In the genomic region with DNA sequence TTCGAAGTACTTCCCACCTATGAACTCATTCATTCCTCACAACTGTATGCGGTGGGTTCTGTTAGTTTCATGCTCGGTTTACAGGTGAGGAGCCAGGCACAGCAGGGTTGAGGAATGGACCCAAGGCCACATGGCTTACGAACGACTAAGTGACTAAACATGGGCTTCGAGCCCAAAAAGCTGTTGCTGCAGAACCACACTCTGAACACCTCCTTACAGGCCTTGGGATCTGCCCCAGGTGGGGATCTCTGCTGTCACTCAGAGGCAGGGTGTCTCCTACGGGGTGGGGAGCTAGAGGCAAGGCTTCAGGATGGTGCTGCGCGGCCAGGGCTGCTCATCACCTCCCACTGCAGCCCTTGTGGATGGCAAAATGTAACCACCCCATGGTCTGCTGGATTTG, we compare ENCODE assay signal across 28 cellular contexts.
"Had no signal": no experiment of that assay in that cellular context is flagged by ENCODE, and none has a peak within 500 bp of the region (broad histone marks: within the 10 kb centered on the region; RNA-seq: fewer than 3 reads in every experiment).

No MANE protein-coding gene starts in this region.

- H3K4me1 Mint-ChIP-seq: activated CD4-positive, alpha-beta T cell treated with anti-CD3 and anti-CD28 coated beads, Interleukin-2, amount 10 ng/mL, durations not matched to agents 24 days and 14 days; activated naive CD8-positive, alpha-beta T cell treated with anti-CD3 and anti-CD28 coated beads, Interleukin-2, amount 10 ng/mL, durations not matched to agents 7 days and 5 days had no signal

- H3K9me3 Mint-ChIP-seq: activated CD4-positive, alpha-beta T cell treated with anti-CD3 and anti-CD28 coated beads, Interleukin-2, amount 10 ng/mL, durations not matched to agents 24 days and 14 days; activated CD8-positive, alpha-beta T cell treated with anti-CD3 and anti-CD28 coated beads for 36 hours; activated naive CD4-positive, alpha-beta T cell treated with anti-CD3 and anti-CD28 coated beads, Interleukin-2, amount 50 U/mL, for 24 hours; activated naive CD8-positive, alpha-beta T cell treated with anti-CD3 and anti-CD28 coated beads, Interleukin-2, amount 10 ng/mL, durations not matched to agents 7 days and 5 days; activated T-cell treated with anti-CD3 and anti-CD28 coated beads, Interleukin-2, amount 50 U/mL, for 4 hours; central memory CD8-positive, alpha-beta T cell; T-helper 1 cell treated with Interleukin-12 subunit alpha and Interleukin-12 subunit beta and Interleukin-4 antibody, amounts not matched to agents 30 μg/mL and 1 μg/mL, for 36 hours; T-helper 2 cell treated with Interferon-gamma antibody and Interleukin-4, amounts not matched to agents 5 μg/mL and 100 μg/mL, for 36 hours had no signal

- H3K27ac Mint-ChIP-seq: activated CD4-positive, alpha-beta T cell treated with anti-CD3 and anti-CD28 coated beads, Interleukin-2, amount 10 ng/mL, durations not matched to agents 24 days and 14 days; activated CD8-positive, alpha-beta T cell treated with anti-CD3 and anti-CD28 coated beads for 36 hours; activated naive CD4-positive, alpha-beta T cell treated with anti-CD3 and anti-CD28 coated beads, Interleukin-2, amount 50 U/mL, for 24 hours; activated naive CD8-positive, alpha-beta T cell treated with anti-CD3 and anti-CD28 coated beads, Interleukin-2, amount 10 ng/mL, durations not matched to agents 7 days and 5 days; T-helper 1 cell treated with Interleukin-12 subunit alpha and Interleukin-12 subunit beta and Interleukin-4 antibody, amounts not matched to agents 30 μg/mL and 1 μg/mL, for 36 hours; T-helper 2 cell treated with Interferon-gamma antibody and Interleukin-4, amounts not matched to agents 5 μg/mL and 100 μg/mL, for 36 hours had no signal

- H3K9me3 ChIP-seq: ascending aorta, Peyer's patch, SJSA1, SK-N-SH had no signal

- H3K27me3 ChIP-seq: ascending aorta, cardiac muscle cell, Peyer's patch, SJSA1 had no signal

- H3K27ac ChIP-seq: ascending aorta, cardiac muscle cell, Peyer's patch, SJSA1 had no signal

- DNase-seq: activated CD4-positive, alpha-beta T cell treated with anti-CD3 and anti-CD28 coated beads, Interleukin-2, amount 10 ng/mL, durations not matched to agents 24 days and 14 days; activated CD4-positive, alpha-beta T cell treated with anti-CD3 and anti-CD28 coated beads, Interleukin-2, amount 50 U/mL, for 4 hours; activated CD8-positive, alpha-beta T cell treated with anti-CD3 and anti-CD28 coated beads for 36 hours; activated effector memory CD4-positive, alpha-beta T cell treated with Interleukin-2 at 50 U/mL for 16 hours; activated naive CD4-positive, alpha-beta T cell; activated naive CD8-positive, alpha-beta T cell treated with anti-CD3 and anti-CD28 coated beads, Interleukin-2, amount 10 ng/mL, durations not matched to agents 7 days and 5 days; activated T-cell treated with anti-CD3 and anti-CD28 coated beads for 4 hours; activated T-cell treated with anti-CD3 and anti-CD28 coated beads, Interleukin-2, amount 50 U/mL, for 4 hours; amygdala; Karpas-422; KBM-7; NCI-H1694 treated with DMSO at 0.1 percent for 48 hours; NCI-H2029; NCI-H2107; NCI-H2171; NCI-H510A; NCI-H526; PC-3; Peyer's patch; RPMI8226; SK-N-SH had no signal

- H3K27me3 Mint-ChIP-seq: activated CD8-positive, alpha-beta T cell treated with anti-CD3 and anti-CD28 coated beads for 36 hours; activated naive CD4-positive, alpha-beta T cell treated with anti-CD3 and anti-CD28 coated beads, Interleukin-2, amount 50 U/mL, for 24 hours; activated naive CD8-positive, alpha-beta T cell treated with anti-CD3 and anti-CD28 coated beads, Interleukin-2, amount 10 ng/mL, durations not matched to agents 7 days and 5 days; central memory CD8-positive, alpha-beta T cell had no signal

- H3K36me3 ChIP-seq: cardiac muscle cell had no signal

- H3K4me2 ChIP-seq: SK-N-SH had no signal

- H3K4me1 ChIP-seq: ascending aorta, Peyer's patch, SJSA1 had no signal

- ATAC-seq: activated CD8-positive, alpha-beta T cell treated with anti-CD3 and anti-CD28 coated beads for 36 hours; activated T-cell treated with anti-CD3 and anti-CD28 coated beads, Interleukin-2, amount 50 U/mL, for 4 hours; PC-3 had no signal

- H3K4me3 ChIP-seq: ascending aorta, cardiac muscle cell, Peyer's patch, SJSA1 had no signal

- H3K4me3 Mint-ChIP-seq: activated CD4-positive, alpha-beta T cell treated with anti-CD3 and anti-CD28 coated beads, Interleukin-2, amount 10 ng/mL, durations not matched to agents 24 days and 14 days; activated CD8-positive, alpha-beta T cell treated with anti-CD3 and anti-CD28 coated beads for 36 hours; activated naive CD4-positive, alpha-beta T cell treated with anti-CD3 and anti-CD28 coated beads, Interleukin-2, amount 50 U/mL, for 24 hours; activated naive CD8-positive, alpha-beta T cell treated with anti-CD3 and anti-CD28 coated beads, Interleukin-2, amount 10 ng/mL, durations not matched to agents 7 days and 5 days; activated T-cell treated with anti-CD3 and anti-CD28 coated beads, Interleukin-2, amount 50 U/mL, for 4 hours; central memory CD8-positive, alpha-beta T cell; T-helper 1 cell treated with Interleukin-12 subunit alpha and Interleukin-12 subunit beta and Interleukin-4 antibody, amounts not matched to agents 30 μg/mL and 1 μg/mL, for 36 hours; T-helper 2 cell treated with Interferon-gamma antibody and Interleukin-4, amounts not matched to agents 5 μg/mL and 100 μg/mL, for 36 hours had no signal

- H3K9ac ChIP-seq: SK-N-SH had no signal

- H3K9me2 ChIP-seq: SK-N-SH had no signal
